ENCODE assay signal across 1 cellular context in the genomic region with DNA sequence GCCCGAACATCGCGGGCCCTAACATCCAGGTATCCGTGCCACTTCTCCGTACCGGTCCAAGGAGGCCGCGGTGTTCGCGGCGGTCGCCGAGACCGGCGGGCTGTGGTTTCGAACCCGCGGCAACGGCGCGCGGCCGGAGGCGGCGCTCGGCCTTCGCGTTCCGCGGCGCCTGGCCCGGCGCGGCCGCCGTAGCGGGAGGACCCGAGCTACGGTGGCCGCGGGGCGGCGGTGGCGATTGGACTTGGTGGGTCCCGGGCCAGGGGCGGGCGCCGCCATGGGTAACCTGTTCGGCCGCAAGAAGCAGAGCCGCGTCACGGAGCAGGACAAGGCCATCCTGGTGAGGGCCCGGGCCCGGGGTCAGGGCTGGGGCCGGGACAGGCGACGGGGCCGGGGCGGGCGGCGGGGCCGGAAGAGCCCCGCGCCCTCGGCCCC.
TF ChIP-seq lines count a peak whose summit lies in the region.

A gene (plus strand): TSS at position 197 of the 432 bp plus-strand sequence. CDS start 78 bp downstream, at position 275.

TF ChIP-seq in HCT116, 20 proteins besides CTCF, POLR2A, EP300 and RAD21 (continued from another document):
- TF ChIP-seq, protein P1, sequence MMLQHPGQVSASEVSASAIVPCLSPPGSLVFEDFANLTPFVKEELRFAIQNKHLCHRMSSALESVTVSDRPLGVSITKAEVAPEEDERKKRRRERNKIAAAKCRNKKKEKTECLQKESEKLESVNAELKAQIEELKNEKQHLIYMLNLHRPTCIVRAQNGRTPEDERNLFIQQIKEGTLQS (IDR thresholded peaks at IDR 0.05) = no peak
- no peak for TF ChIP-seq SIN3A (IDR thresholded peaks at IDR 0.05; ENCODE audit: low read depth)
- no peak for TF ChIP-seq EZH2 (IDR thresholded peaks at IDR 0.05)
- no peak for TF ChIP-seq ELF1 (IDR thresholded peaks at IDR 0.05; ENCODE audit: borderline replicate concordance, low read depth)
- TF ChIP-seq FOSL1 (IDR thresholded peaks at IDR 0.05; ENCODE audit: low read depth) = no peak
- peak; percentile 68 for TF ChIP-seq POLR2AphosphoS5 (IDR thresholded peaks at IDR 0.05; ENCODE audit: low read depth, low read length)
- TF ChIP-seq, protein P2, sequence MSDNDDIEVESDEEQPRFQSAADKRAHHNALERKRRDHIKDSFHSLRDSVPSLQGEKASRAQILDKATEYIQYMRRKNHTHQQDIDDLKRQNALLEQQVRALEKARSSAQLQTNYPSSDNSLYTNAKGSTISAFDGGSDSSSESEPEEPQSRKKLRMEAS (IDR thresholded peaks at IDR 0.05) = no peak
- peak; percentile 93; the same call in 1 of the 2 replicates for TF ChIP-seq ZFX (IDR thresholded peaks at IDR 0.05)
- TF ChIP-seq EZH2phosphoT487 (IDR thresholded peaks at IDR 0.05; ENCODE audit: borderline replicate concordance) = no peak
- peak; percentile 69 for TF ChIP-seq TCF7L2 (IDR thresholded peaks at IDR 0.05; ENCODE audit: borderline replicate concordance, extremely low read depth, insufficient read depth, insufficient read length)
- TF ChIP-seq, protein P3, sequence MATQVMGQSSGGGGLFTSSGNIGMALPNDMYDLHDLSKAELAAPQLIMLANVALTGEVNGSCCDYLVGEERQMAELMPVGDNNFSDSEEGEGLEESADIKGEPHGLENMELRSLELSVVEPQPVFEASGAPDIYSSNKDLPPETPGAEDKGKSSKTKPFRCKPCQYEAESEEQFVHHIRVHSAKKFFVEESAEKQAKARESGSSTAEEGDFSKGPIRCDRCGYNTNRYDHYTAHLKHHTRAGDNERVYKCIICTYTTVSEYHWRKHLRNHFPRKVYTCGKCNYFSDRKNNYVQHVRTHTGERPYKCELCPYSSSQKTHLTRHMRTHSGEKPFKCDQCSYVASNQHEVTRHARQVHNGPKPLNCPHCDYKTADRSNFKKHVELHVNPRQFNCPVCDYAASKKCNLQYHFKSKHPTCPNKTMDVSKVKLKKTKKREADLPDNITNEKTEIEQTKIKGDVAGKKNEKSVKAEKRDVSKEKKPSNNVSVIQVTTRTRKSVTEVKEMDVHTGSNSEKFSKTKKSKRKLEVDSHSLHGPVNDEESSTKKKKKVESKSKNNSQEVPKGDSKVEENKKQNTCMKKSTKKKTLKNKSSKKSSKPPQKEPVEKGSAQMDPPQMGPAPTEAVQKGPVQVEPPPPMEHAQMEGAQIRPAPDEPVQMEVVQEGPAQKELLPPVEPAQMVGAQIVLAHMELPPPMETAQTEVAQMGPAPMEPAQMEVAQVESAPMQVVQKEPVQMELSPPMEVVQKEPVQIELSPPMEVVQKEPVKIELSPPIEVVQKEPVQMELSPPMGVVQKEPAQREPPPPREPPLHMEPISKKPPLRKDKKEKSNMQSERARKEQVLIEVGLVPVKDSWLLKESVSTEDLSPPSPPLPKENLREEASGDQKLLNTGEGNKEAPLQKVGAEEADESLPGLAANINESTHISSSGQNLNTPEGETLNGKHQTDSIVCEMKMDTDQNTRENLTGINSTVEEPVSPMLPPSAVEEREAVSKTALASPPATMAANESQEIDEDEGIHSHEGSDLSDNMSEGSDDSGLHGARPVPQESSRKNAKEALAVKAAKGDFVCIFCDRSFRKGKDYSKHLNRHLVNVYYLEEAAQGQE (IDR thresholded peaks at IDR 0.05; ENCODE audit: low read depth) = no peak
- no peak for TF ChIP-seq CEBPB (IDR thresholded peaks at IDR 0.05; ENCODE audit: low read depth)
- no peak for TF ChIP-seq SP1 (IDR thresholded peaks at IDR 0.05; ENCODE audit: low read depth)
- TF ChIP-seq ZNF274 (IDR thresholded peaks at IDR 0.05; ENCODE audit: low read depth, low read length) = no peak
- no peak for TF ChIP-seq EGR1 (IDR thresholded peaks at IDR 0.05; ENCODE audit: low read depth)
- TF ChIP-seq, protein P4, sequence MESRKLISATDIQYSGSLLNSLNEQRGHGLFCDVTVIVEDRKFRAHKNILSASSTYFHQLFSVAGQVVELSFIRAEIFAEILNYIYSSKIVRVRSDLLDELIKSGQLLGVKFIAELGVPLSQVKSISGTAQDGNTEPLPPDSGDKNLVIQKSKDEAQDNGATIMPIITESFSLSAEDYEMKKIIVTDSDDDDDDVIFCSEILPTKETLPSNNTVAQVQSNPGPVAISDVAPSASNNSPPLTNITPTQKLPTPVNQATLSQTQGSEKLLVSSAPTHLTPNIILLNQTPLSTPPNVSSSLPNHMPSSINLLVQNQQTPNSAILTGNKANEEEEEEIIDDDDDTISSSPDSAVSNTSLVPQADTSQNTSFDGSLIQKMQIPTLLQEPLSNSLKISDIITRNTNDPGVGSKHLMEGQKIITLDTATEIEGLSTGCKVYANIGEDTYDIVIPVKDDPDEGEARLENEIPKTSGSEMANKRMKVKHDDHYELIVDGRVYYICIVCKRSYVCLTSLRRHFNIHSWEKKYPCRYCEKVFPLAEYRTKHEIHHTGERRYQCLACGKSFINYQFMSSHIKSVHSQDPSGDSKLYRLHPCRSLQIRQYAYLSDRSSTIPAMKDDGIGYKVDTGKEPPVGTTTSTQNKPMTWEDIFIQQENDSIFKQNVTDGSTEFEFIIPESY (IDR thresholded peaks at IDR 0.05; ENCODE audit: extremely low read depth, insufficient replicate concordance, low read length) = peak; percentile 95
- TF ChIP-seq YY1 (IDR thresholded peaks at IDR 0.05; ENCODE audit: extremely low read depth, insufficient replicate concordance, low read depth, low read length) = peak; percentile 84
- TF ChIP-seq SRF (IDR thresholded peaks at IDR 0.05; ENCODE audit: low read depth) = no peak
